Comparison of ENCODE assay signal across 7 cellular contexts in genomic region chr11:112279901-112280267, GRCh38. TPM values are rescaled to one million over a fixed set of nuclear protein-coding genes. Genes with fewer than 3 reads are reported as not detected.
DNase-seq lines count a peak whose midpoint lies in the region; ATAC-seq, FAIRE-seq and TF ChIP-seq lines count a peak whose summit lies in the region.

No MANE protein-coding gene starts in this region.

- no peak for TF ChIP-seq POLR2A in GM12891 (IDR thresholded peaks at IDR 0.05; ENCODE audit: low read depth, low read length)
- TF ChIP-seq POLR2A in lower leg skin (IDR thresholded peaks at IDR 0.05) = no peak

- intact Hi-C loops in lower leg skin (cut with DNase I; ENCODE audit: low total_unique reads) = loop anchor here (5.0 to 10.0 kb wide), 3 partner anchors 63 to 1725 kb away; no protein-coding TSS in a partner anchor

- ATAC-seq in HG02798 (IDR thresholded peaks at IDR 0.05; ENCODE audit: poor library complexity, unreplicated experiment) = peak; percentile 57

- no peak for FAIRE-seq in GM12891 (lab: Jason Lieb, UNC)

- TF ChIP-seq CTCF in lower leg skin (IDR thresholded peaks at IDR 0.05) = no peak

- WGBS in lower leg skin, 2 donors = 4 to 5% methylated on average over 11 to 15 of the region's 15 CpGs

- no peak overlapping the region for H3K4me3 ChIP-seq in lower leg skin (ENCODE audit: low read depth, poor library complexity, severe bottlenecking)

- peak; percentile 54 for DNase-seq in GM12891 (ENCODE audit: insufficient read length, low spot score)
- DNase-seq in NCI-H2171 (lab: John Stamatoyannopoulos, UW) = peak; percentile 31
- peak; percentile 83 for DNase-seq in activated CD4-positive, alpha-beta T cell treated with anti-CD3 and anti-CD28 coated beads for 48 hours
- DNase-seq in dedifferentiated amniotic fluid mesenchymal stem cell (ENCODE audit: extremely low spot score) = peak; percentile 32
- DNase-seq in lower leg skin (ENCODE audit: low spot score in 2 of 2) = peak; percentile 48 to 91
- DNase-seq in stimulated activated CD4-positive, alpha-beta T cell treated with anti-CD3 and anti-CD28 coated beads, TNF-alpha, amount 100 ng/mL, for 4 hours (ENCODE audit: low read depth in 3 of 3) = peak; percentile 57 to 62 (median 60)

TF ChIP-seq in GM12891, 5 proteins besides CTCF, POLR2A, EP300 and RAD21:
- TF ChIP-seq POU2F2 (IDR thresholded peaks at IDR 0.05; ENCODE audit: low read depth, low read length) = no peak
- no peak for TF ChIP-seq PAX5 (IDR thresholded peaks at IDR 0.05; ENCODE audit: insufficient read depth, low read length, severe bottlenecking)
- no peak for TF ChIP-seq POLR2AphosphoS5 (IDR thresholded peaks at IDR 0.05; ENCODE audit: low read depth, low read length)
- no peak for TF ChIP-seq TAF1 (IDR thresholded peaks at IDR 0.05; ENCODE audit: low read depth, low read length)
- no peak for TF ChIP-seq SPI1 (IDR thresholded peaks at IDR 0.05; ENCODE audit: low read depth, low read length)

RNA-seq across cellular contexts. Expression of gene PLET1, which starts 19.2 kb away (rescaled TPM):
- not detected for polyA plus RNA-seq in GM12891 (2012; ENCODE audit: low read depth, missing spikeins)
- total RNA-seq in lower leg skin = not detected

RNA-seq across cellular contexts. Expression of gene PTS, which starts 53.7 kb away (rescaled TPM):
- polyA plus RNA-seq in GM12891 (2012; ENCODE audit: low read depth, missing spikeins) = 10.2 TPM
- 10 to 100 TPM; 17.0 to 37.2 (median 22.4) TPM for total RNA-seq in lower leg skin

Comparison
In these comparisons a context has a peak if more than half of its experiments do, and no peak if none do; other contexts are left out.
1. DNase-seq: peak in every context shown above with its lines; median percentile 83 in activated CD4-positive, alpha-beta T cell treated with anti-CD3 and anti-CD28 coated beads for 48 hours; 70 in lower leg skin; 60 in stimulated activated CD4-positive, alpha-beta T cell treated with anti-CD3 and anti-CD28 coated beads, TNF-alpha, amount 100 ng/mL, for 4 hours; 54 in GM12891; 32 in dedifferentiated amniotic fluid mesenchymal stem cell; 31 in NCI-H2171.